12 cellular contexts compared by ENCODE assay signal in the genomic region with DNA sequence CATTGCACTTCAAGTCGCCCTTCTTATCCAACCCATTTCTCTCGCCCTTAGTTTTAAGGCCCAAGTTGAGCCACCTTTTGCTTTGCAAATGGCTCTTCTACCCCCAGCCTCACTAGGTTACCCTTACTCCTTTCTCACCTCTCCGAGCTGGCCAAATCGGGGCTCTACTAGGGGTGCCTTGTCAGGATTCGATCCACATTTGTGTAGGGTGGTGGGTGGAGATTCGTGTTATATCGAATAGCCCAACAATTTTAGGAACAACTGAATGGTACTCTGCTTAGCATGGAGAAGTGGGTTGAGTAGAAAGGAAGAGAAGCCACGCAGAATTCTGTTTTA. TPM values are rescaled to one million over a fixed set of nuclear protein-coding genes. Genes with fewer than 3 reads are reported as not detected.
DNase-seq lines count a peak whose midpoint lies in the region; ATAC-seq and TF ChIP-seq lines count a peak whose summit lies in the region.
"Had no signal": no experiment of that assay in that cellular context is flagged by ENCODE, and none has a peak within 500 bp of the region (broad histone marks: within the 10 kb centered on the region; RNA-seq: fewer than 3 reads in every experiment).

No MANE protein-coding gene starts in this region.

- no peaks in the 10 kb centered on the region for H3K9me3 ChIP-seq in heart right ventricle
- no peaks in the 10 kb centered on the region for H3K9me3 ChIP-seq in neural cell (ENCODE audit: low read length)

- H3K4me1 ChIP-seq in heart right ventricle (peaks cover 3 to 35% (median 20%) of the 10 kb centered on the region in 9 donors), urinary bladder (ENCODE audit: insufficient read depth) (no peaks in the 10 kb centered on the region)

- peak overlapping the region; percentile 85 for H3K4me2 ChIP-seq in neural cell (ENCODE audit: low read length)

- peak overlapping the region in 9 of 10 donors; percentile 52 to 71 (median 66) for H3K4me3 ChIP-seq in heart right ventricle
- H3K4me3 ChIP-seq in epithelial cell of proximal tubule (ENCODE audit: low read depth, low read length), result peak overlapping the region; percentile 65
- peak overlapping the region; percentile 87 for H3K4me3 ChIP-seq in neural cell (ENCODE audit: low read length)
- peak overlapping the region; percentile 74 for H3K4me3 ChIP-seq in urinary bladder (ENCODE audit: low read depth, low read length)

- WGBS in heart right ventricle, 2 donors, result 34 to 40% methylated on average over 8 of the region's 8 CpGs
- WGBS in urinary bladder, result 23% methylated on average over 8 of the region's 8 CpGs

- peaks cover 46% of the 10 kb centered on the region for H3K79me2 ChIP-seq in neural cell (replicated peaks; ENCODE audit: insufficient read depth, low read length)

- DNase-seq in heart right ventricle (no peak), left cardiac atrium (no peak), epithelial cell of proximal tubule (ENCODE audit: low read depth) (no peak), foreskin melanocyte (no peak), inferior parietal cortex (ENCODE audit: extremely low spot score) (no peak)
- DNase-seq: activated effector memory CD4-positive, alpha-beta T cell treated with Interleukin-2 at 50 U/mL for 16 hours; Karpas-422; natural killer cell; NCI-H774 had no signal

- H2AFZ ChIP-seq in neural cell (ENCODE audit: low read depth, low read length), result no peak overlapping the region

- no peaks in the 10 kb centered on the region for H3K9me2 ChIP-seq in neural cell (ENCODE audit: insufficient read depth, low read length)

- TF ChIP-seq RAD21 in neural cell (conservative IDR thresholded peaks at IDR 0.05), result no peak

- peak overlapping the region; percentile 71 for H3K9ac ChIP-seq in neural cell (ENCODE audit: low read length)

- H3K27ac ChIP-seq in heart right ventricle (peak overlapping the region in 2 of 10 donors; percentile 16 to 42), neural cell (ENCODE audit: low read length) (no peak overlapping the region), urinary bladder (ENCODE audit: low read depth) (no peak overlapping the region)

- ATAC-seq in heart right ventricle, result no peak
- ATAC-seq in left cardiac atrium, result no peak
- ATAC-seq in GM21423 (IDR thresholded peaks at IDR 0.05; ENCODE audit: unreplicated experiment), result no peak
- ATAC-seq: natural killer cell had no signal

- H3K36me3 ChIP-seq in heart right ventricle (no peaks in the 10 kb centered on the region), neural cell (ENCODE audit: insufficient read depth, low read length) (no peaks in the 10 kb centered on the region), urinary bladder (ENCODE audit: insufficient read depth) (no peaks in the 10 kb centered on the region)

- TF ChIP-seq CTCF in heart right ventricle (IDR thresholded peaks at IDR 0.05), result no peak
- TF ChIP-seq CTCF in epithelial cell of proximal tubule (conservative IDR thresholded peaks at IDR 0.05; ENCODE audit: low read depth, low read length), result no peak
- TF ChIP-seq CTCF in neural cell (IDR thresholded peaks at IDR 0.05; ENCODE audit: poor library complexity, severe bottlenecking), result no peak

- H4K20me1 ChIP-seq in neural cell (ENCODE audit: insufficient read depth), result no peaks in the 10 kb centered on the region

- intact Hi-C loops in heart right ventricle (cut with DNase I) (loop anchor here in 1 of 10 donors (10.0 kb wide), 1 partner anchor 1560 kb away; no protein-coding TSS in a partner anchor), left cardiac atrium (cut with DNase I) (loop anchor here in 1 of 2 donors (10.0 kb wide), 1 partner anchor 940 kb away; no protein-coding TSS in a partner anchor)

- H3K27me3 ChIP-seq in heart right ventricle (peaks cover 0 to 67% (median 55%) of the 10 kb centered on the region in 7 donors), neural cell (ENCODE audit: insufficient read depth, low read depth, low read length) (peaks cover 46% of the 10 kb centered on the region)

- no peaks in the 10 kb centered on the region for H3F3A ChIP-seq in neural cell (ENCODE audit: insufficient read depth, low read length, poor library complexity, severe bottlenecking)

- no peak for TF ChIP-seq EP300 in neural cell (conservative IDR thresholded peaks at IDR 0.05; ENCODE audit: poor library complexity, severe bottlenecking)

TF ChIP-seq in neural cell, 6 proteins besides CTCF, POLR2A, EP300 and RAD21:
- TF ChIP-seq TAF1 (IDR thresholded peaks at IDR 0.05; ENCODE audit: low read depth) (no peak), SMC3 (conservative IDR thresholded peaks at IDR 0.05; ENCODE audit: poor library complexity) (no peak), MXI1 (conservative IDR thresholded peaks at IDR 0.05; ENCODE audit: poor library complexity, severe bottlenecking) (no peak), POLR2AphosphoS5 (IDR thresholded peaks at IDR 0.05) (no peak)

RNA-seq across cellular contexts. Expression of gene SLIT2, which starts 3.5 kb away (rescaled TPM):
- 10 to 100 TPM in 1 of 10 donors, 1 to 10 TPM in 9; 4.2 to 11.9 (median 5.9) TPM for total RNA-seq in heart right ventricle
- 1 to 10 TPM; 1.1 to 2.9 TPM for polyA plus RNA-seq in heart right ventricle
- 10 to 100 TPM; 11.2 to 14.9 TPM for total RNA-seq in left cardiac atrium
- 1.4 and 2.5 TPM in 2 replicates for total RNA-seq in epithelial cell of proximal tubule
- polyA plus RNA-seq in neural cell, result 26.4 and 29.0 TPM in 2 replicates
- 57.5 and 71.7 TPM in 2 replicates for polyA minus RNA-seq in neural cell
- total RNA-seq in urinary bladder, result 125 TPM
- polyA plus RNA-seq in urinary bladder, result 30.5 TPM
- total RNA-seq: natural killer cell had no signal
